Comparison of ENCODE assay signal across 29 cellular contexts in genomic region chr7:135729230-135729629, GRCh38. TPM values are rescaled to one million over a fixed set of nuclear protein-coding genes. Genes with fewer than 3 reads are reported as not detected.
"Had no signal": no experiment of that assay in that cellular context is flagged by ENCODE, and none has a peak within 500 bp of the region (broad histone marks: within the 10 kb centered on the region; RNA-seq: fewer than 3 reads in every experiment).

No MANE protein-coding gene starts in this region.

- H3K4me1 Mint-ChIP-seq: activated CD4-positive, alpha-beta memory T cell treated with anti-CD3 and anti-CD28 coated beads, Interleukin-2, amount 10 ng/mL, durations not matched to agents 7 days and 5 days; activated CD4-positive, alpha-beta T cell treated with anti-CD3 and anti-CD28 coated beads, Interleukin-2, amount 10 ng/mL, durations not matched to agents 7 days and 5 days; central memory CD8-positive, alpha-beta T cell had no signal

- H3K4me3 Mint-ChIP-seq: activated CD4-positive, alpha-beta memory T cell treated with anti-CD3 and anti-CD28 coated beads, Interleukin-2, amount 10 ng/mL, durations not matched to agents 7 days and 5 days; activated CD4-positive, alpha-beta T cell treated with anti-CD3 and anti-CD28 coated beads, Interleukin-2, amount 10 ng/mL, durations not matched to agents 7 days and 5 days; activated T-cell treated with anti-CD3 and anti-CD28 coated beads, Interleukin-2, amount 50 U/mL, for 24 hours; central memory CD8-positive, alpha-beta T cell; natural killer cell treated with Interleukin-12 subunit alpha and Interleukin-12 subunit beta and Interleukin-15 and Interleukin-18, amount 100 ng/mL, for 72 hours had no signal

- H3K27me3 ChIP-seq: right atrium auricular region, testis, transverse colon had no signal

- H3K4me1 ChIP-seq: esophagus squamous epithelium, right atrium auricular region, spleen, transverse colon had no signal

- DNase-seq: activated CD4-positive, alpha-beta memory T cell treated with anti-CD3 and anti-CD28 coated beads, Interleukin-2, amount 10 ng/mL, durations not matched to agents 7 days and 5 days; activated CD4-positive, alpha-beta T cell treated with anti-CD3 and anti-CD28 coated beads for 1 hour; activated CD4-positive, alpha-beta T cell treated with anti-CD3 and anti-CD28 coated beads, Interleukin-2, amount 10 ng/mL, durations not matched to agents 7 days and 5 days; activated CD8-positive, alpha-beta memory T cell treated with anti-CD3 and anti-CD28 coated beads, Interleukin-2, amount 50 U/mL, for 48 hours; activated gamma-delta T cell treated with Interleukin-2 at 50 U/mL for 16 hours; activated T-cell treated with anti-CD3 and anti-CD28 coated beads, Interleukin-2, amount 50 U/mL, for 24 hours; dermis blood vessel endothelial cell; effector CD4-positive, alpha-beta T cell; esophagus squamous epithelium; glutamatergic neuron; islet precursor cell; left ventricle myocardium inferior; mesendoderm; spleen; stimulated activated naive CD8-positive, alpha-beta T cell treated with anti-CD3 and anti-CD28 coated beads, Interleukin-15, Interleukin-2, amounts not matched to agents 100 U/mL and 50 U/mL, for 24 hours; T-helper 2 cell; testis; transverse colon had no signal

- ATAC-seq: activated naive CD4-positive, alpha-beta T cell treated with anti-CD3 and anti-CD28 coated beads, Interleukin-2, amount 50 U/mL, for 72 hours; natural killer cell treated with Interleukin-12 subunit alpha and Interleukin-12 subunit beta and Interleukin-15 and Interleukin-18, amount 100 ng/mL, for 72 hours; stimulated activated naive CD8-positive, alpha-beta T cell treated with anti-CD3 and anti-CD28 coated beads, Interleukin-15, Interleukin-2, amounts not matched to agents 100 U/mL and 50 U/mL, for 24 hours had no signal

- H3K27ac Mint-ChIP-seq: activated CD4-positive, alpha-beta memory T cell treated with anti-CD3 and anti-CD28 coated beads, Interleukin-2, amount 10 ng/mL, durations not matched to agents 7 days and 5 days; activated CD4-positive, alpha-beta T cell treated with anti-CD3 and anti-CD28 coated beads, Interleukin-2, amount 10 ng/mL, durations not matched to agents 7 days and 5 days; activated naive CD4-positive, alpha-beta T cell treated with anti-CD3 and anti-CD28 coated beads, Interleukin-2, amount 50 U/mL, for 72 hours; activated T-cell treated with anti-CD3 and anti-CD28 coated beads, Interleukin-2, amount 50 U/mL, for 24 hours; natural killer cell treated with Interleukin-12 subunit alpha and Interleukin-12 subunit beta and Interleukin-15 and Interleukin-18, amount 100 ng/mL, for 72 hours; WTC11 had no signal

- H3K36me3 ChIP-seq: esophagus squamous epithelium, right atrium auricular region, spleen, transverse colon had no signal

- H3K9me3 ChIP-seq: esophagus squamous epithelium, left ventricle myocardium inferior, right atrium auricular region, spleen, testis, transverse colon had no signal

- H3K27ac ChIP-seq: epithelial cell of prostate, esophagus squamous epithelium, left ventricle myocardium inferior, right atrium auricular region, spleen, testis, transverse colon had no signal

- H3K4me3 ChIP-seq: esophagus squamous epithelium, left ventricle myocardium inferior, lung, right atrium auricular region, spleen, transverse colon had no signal

- H3K9me3 Mint-ChIP-seq: activated CD4-positive, alpha-beta memory T cell treated with anti-CD3 and anti-CD28 coated beads, Interleukin-2, amount 10 ng/mL, durations not matched to agents 7 days and 5 days; activated CD4-positive, alpha-beta T cell treated with anti-CD3 and anti-CD28 coated beads, Interleukin-2, amount 10 ng/mL, durations not matched to agents 7 days and 5 days; activated naive CD4-positive, alpha-beta T cell treated with anti-CD3 and anti-CD28 coated beads, Interleukin-2, amount 50 U/mL, for 72 hours; activated T-cell treated with anti-CD3 and anti-CD28 coated beads, Interleukin-2, amount 50 U/mL, for 24 hours; central memory CD8-positive, alpha-beta T cell; natural killer cell treated with Interleukin-12 subunit alpha and Interleukin-12 subunit beta and Interleukin-15 and Interleukin-18, amount 100 ng/mL, for 72 hours; WTC11 had no signal

- H3K36me3 Mint-ChIP-seq: activated naive CD4-positive, alpha-beta T cell treated with anti-CD3 and anti-CD28 coated beads, Interleukin-2, amount 50 U/mL, for 72 hours; natural killer cell treated with Interleukin-12 subunit alpha and Interleukin-12 subunit beta and Interleukin-15 and Interleukin-18, amount 100 ng/mL, for 72 hours; WTC11 had no signal

RNA-seq across cellular contexts. Expression of gene SLC13A4, which starts 1.2 kb away (rescaled TPM):
- total RNA-seq: activated CD4-positive, alpha-beta memory T cell treated with anti-CD3 and anti-CD28 coated beads, Interleukin-2, amount 10 ng/mL, durations not matched to agents 7 days and 5 days; activated CD4-positive, alpha-beta T cell treated with anti-CD3 and anti-CD28 coated beads, Interleukin-2, amount 10 ng/mL, durations not matched to agents 7 days and 5 days; activated naive CD4-positive, alpha-beta T cell treated with anti-CD3 and anti-CD28 coated beads, Interleukin-2, amount 50 U/mL, for 72 hours; dermis blood vessel endothelial cell; mononuclear cell; natural killer cell treated with Interleukin-12 subunit alpha and Interleukin-12 subunit beta and Interleukin-15 and Interleukin-18, amount 100 ng/mL, for 72 hours; pulmonary artery endothelial cell; urinary bladder had no signal

RNA-seq across cellular contexts. Expression of gene FAM180A, which starts 19.4 kb away (rescaled TPM):
- total RNA-seq: activated CD4-positive, alpha-beta memory T cell treated with anti-CD3 and anti-CD28 coated beads, Interleukin-2, amount 10 ng/mL, durations not matched to agents 7 days and 5 days; activated CD4-positive, alpha-beta T cell treated with anti-CD3 and anti-CD28 coated beads, Interleukin-2, amount 10 ng/mL, durations not matched to agents 7 days and 5 days; activated naive CD4-positive, alpha-beta T cell treated with anti-CD3 and anti-CD28 coated beads, Interleukin-2, amount 50 U/mL, for 72 hours; dermis blood vessel endothelial cell; frontal cortex; mononuclear cell; natural killer cell treated with Interleukin-12 subunit alpha and Interleukin-12 subunit beta and Interleukin-15 and Interleukin-18, amount 100 ng/mL, for 72 hours; pulmonary artery endothelial cell; WTC11 had no signal
